8 cellular contexts compared by ENCODE assay signal in genomic region chr3:45690331-45691035, GRCh38. TPM values are rescaled to one million over a fixed set of nuclear protein-coding genes. Genes with fewer than 3 reads are reported as not detected.
A peak's percentile ranks its signal among the peaks of the same experiment; 100 is the strongest.
DNase-seq lines count a peak whose midpoint lies in the region; ATAC-seq and TF ChIP-seq lines count a peak whose summit lies in the region.

No MANE protein-coding gene starts in this region.

- H3K4ac ChIP-seq in neuronal stem cell (ENCODE audit: low read length): no peak overlapping the region

- H2BK5ac ChIP-seq in neuronal stem cell (ENCODE audit: low read length): no peak overlapping the region

- no peak overlapping the region for H3K23ac ChIP-seq in neuronal stem cell (ENCODE audit: low read depth, low read length, poor library complexity)

- peaks cover 9% of the 10 kb centered on the region for H4K20me1 ChIP-seq in PC-3 (ENCODE audit: low read length)

- no peaks in the 10 kb centered on the region for H3K9me2 ChIP-seq in PC-3 (replicated peaks; ENCODE audit: low read length)

- H3K36me3 Mint-ChIP-seq in activated CD4-positive, alpha-beta T cell treated with anti-CD3 and anti-CD28 coated beads for 36 hours (ENCODE audit: low read depth): peaks cover 40% of the 10 kb centered on the region

- H3K27ac ChIP-seq in PC-3 (ENCODE audit: low read length) (no peak overlapping the region), dorsolateral prefrontal cortex (peak overlapping the region in 27 of 59 donors; percentile 5 to 97 (median 93)), neuronal stem cell (replicated peaks; ENCODE audit: low read length) (no peak overlapping the region)

- H3F3A ChIP-seq in PC-3 (ENCODE audit: low read length, unreplicated experiment): no peaks in the 10 kb centered on the region

- H3K9ac ChIP-seq in PC-3 (ENCODE audit: low read length) (peak overlapping the region; percentile 93), neuronal stem cell (ENCODE audit: low read depth, low read length, poor library complexity) (no peak overlapping the region)

- H3K79me1 ChIP-seq in neuronal stem cell (ENCODE audit: low read depth, low read length): peaks cover 2% of the 10 kb centered on the region

- H2AK5ac ChIP-seq in neuronal stem cell (ENCODE audit: low read depth, low read length): no peak overlapping the region

- no peak overlapping the region for H4K8ac ChIP-seq in neuronal stem cell (ENCODE audit: low read depth, low read length)

- H3K4me1 Mint-ChIP-seq in activated CD4-positive, alpha-beta T cell treated with anti-CD3 and anti-CD28 coated beads for 36 hours: peaks cover 56% of the 10 kb centered on the region

- no peak for TF ChIP-seq CTCF in PC-3 (conservative IDR thresholded peaks at IDR 0.05; ENCODE audit: low read depth, low read length)
- TF ChIP-seq CTCF in dorsolateral prefrontal cortex (IDR thresholded peaks at IDR 0.05 in 54 of 56, conservative IDR thresholded peaks at IDR 0.05 in 2 of 56; ENCODE audit: low read depth in 1 of 56, partially characterized antibody in 56 of 56): no peak

- H3K14ac ChIP-seq in neuronal stem cell (ENCODE audit: low read length): no peak overlapping the region

- no peaks in the 10 kb centered on the region for H3K9me3 Mint-ChIP-seq in activated CD4-positive, alpha-beta T cell treated with anti-CD3 and anti-CD28 coated beads for 36 hours (ENCODE audit: low read depth)

- no peak overlapping the region for H2BK12ac ChIP-seq in neuronal stem cell (ENCODE audit: low read length)

- peak overlapping the region; percentile 79 for H3K4me3 Mint-ChIP-seq in activated CD4-positive, alpha-beta T cell treated with anti-CD3 and anti-CD28 coated beads for 36 hours

- H3K27me3 ChIP-seq in PC-3 (ENCODE audit: low read length): no peaks in the 10 kb centered on the region
- no peaks in the 10 kb centered on the region for H3K27me3 ChIP-seq in dorsolateral prefrontal cortex
- no peaks in the 10 kb centered on the region for H3K27me3 ChIP-seq in neuronal stem cell (ENCODE audit: control insufficient read depth in 3 of 3, insufficient read depth in 3 of 3, low read depth in 1 of 3, low read length in 3 of 3)

- CTCF ChIA-PET in activated CD4-positive, alpha-beta T cell treated with anti-CD3 and anti-CD28 coated beads for 36 hours (lab: Charles Lee): interaction anchor here (0.5 to 3.7 kb wide), 9 partner anchors 16 to 1035 kb away, joined by 3 to 20 read pairs (median 3); partner anchors contain the start of gene LIMD1
- CTCF ChIA-PET in PC-3 (lab: Charles Lee): interaction anchor here (0.5 kb wide), 1 partner anchor 179 kb away, joined by 7 read pairs; no protein-coding TSS in a partner anchor

- peaks cover 62% of the 10 kb centered on the region for H3K79me2 ChIP-seq in PC-3 (ENCODE audit: low read length)

- no peak overlapping the region for H3K18ac ChIP-seq in neuronal stem cell (ENCODE audit: low read length)

- H2AFZ ChIP-seq in PC-3 (ENCODE audit: low read length) (peak overlapping the region; percentile 25; the same call in 1 of the 2 replicates), neuronal stem cell (ENCODE audit: low read length) (no peak overlapping the region)

- POLR2A ChIA-PET in activated CD4-positive, alpha-beta T cell treated with anti-CD3 and anti-CD28 coated beads for 36 hours (lab: Charles Lee): interaction anchor here (0.6 to 0.8 kb wide), 4 partner anchors 12 to 1735 kb away, joined by 3 to 4 read pairs (median 3); no protein-coding TSS in a partner anchor
- POLR2A ChIA-PET in PC-3 (lab: Charles Lee; ENCODE audit: unreplicated experiment): interaction anchor here (0.6 to 0.8 kb wide), 4 partner anchors 23 to 907 kb away, joined by 3 to 4 read pairs (median 3); no protein-coding TSS in a partner anchor

- intact Hi-C loops in activated CD4-positive, alpha-beta T cell treated with anti-CD3 and anti-CD28 coated beads for 36 hours (cut with DNase I, micrococcal nuclease): loop anchor here in 1 of 2 experiments (5.0 kb wide), 2 partner anchors 152 to 227 kb away; partner anchors contain the start of gene LZTFL1
- intact Hi-C loops in PC-3 (cut with micrococcal nuclease): no loop called here
- intact Hi-C loops in dorsolateral prefrontal cortex (cut with DNase I): loop anchor here in 1 of 2 donors (10.0 kb wide), 1 partner anchor 154 kb away; the partner anchor contains the start of gene LZTFL1

- no peak overlapping the region for H2BK15ac ChIP-seq in neuronal stem cell (ENCODE audit: low read length)

- no peak for ATAC-seq in activated CD4-positive, alpha-beta T cell treated with anti-CD3 and anti-CD28 coated beads for 36 hours
- ATAC-seq in PC-3 (no peak), GM19395 (IDR thresholded peaks at IDR 0.05; ENCODE audit: unreplicated experiment) (no peak)

- no TSS peak for BruUV-seq in PC-3 (replicated peaks; lab: Mats Ljungman, UMichigan)

- H3K4me2 ChIP-seq in PC-3 (ENCODE audit: low read length) (peak overlapping the region; percentile 90), neuronal stem cell (ENCODE audit: insufficient read depth, low read length, poor library complexity, severe bottlenecking) (peak overlapping the region; percentile 67)

- H3K4me3 ChIP-seq in PC-3 (ENCODE audit: low read length) (peak overlapping the region; percentile 95), dorsolateral prefrontal cortex (peak overlapping the region; percentile 64 to 100 (median 89)), neuronal stem cell (ENCODE audit: low read length in 2 of 2) (peak overlapping the region in 1 of 2 donors; percentile 74)

- H3K36me3 ChIP-seq in PC-3 (ENCODE audit: low read depth, low read length): peaks cover 19% of the 10 kb centered on the region
- peaks cover 2 to 32% of the 10 kb centered on the region in 2 donors for H3K36me3 ChIP-seq in neuronal stem cell (replicated peaks in 1 of 2; ENCODE audit: control insufficient read depth in 2 of 2, insufficient read depth in 2 of 2, low read length in 2 of 2)

- no peak overlapping the region for H4K91ac ChIP-seq in neuronal stem cell (ENCODE audit: low read depth, low read length, poor library complexity)

- H3K9me3 ChIP-seq in PC-3 (ENCODE audit: low read length) (no peaks in the 10 kb centered on the region), neuronal stem cell (replicated peaks in 1 of 2; ENCODE audit: control insufficient read depth in 2 of 2, insufficient read depth in 1 of 2, low read depth in 1 of 2, low read length in 2 of 2) (no peaks in the 10 kb centered on the region)

- H3K27ac Mint-ChIP-seq in activated CD4-positive, alpha-beta T cell treated with anti-CD3 and anti-CD28 coated beads for 36 hours: peak overlapping the region; percentile 97

- DNase-seq in activated CD4-positive, alpha-beta T cell treated with anti-CD3 and anti-CD28 coated beads for 36 hours: peak; percentile 16
- no peak for DNase-seq in activated CD4-positive, alpha-beta T cell treated with anti-CD3 and anti-CD28 coated beads, Interleukin-2, amount 50 U/mL, for 1 hour
- DNase-seq in PC-3 (no peak), dorsolateral prefrontal cortex (no peak), neuronal stem cell (ENCODE audit: low spot score) (no peak), putamen (ENCODE audit: low spot score) (no peak), NCI-H226 (no peak)

- no peak overlapping the region for H2BK120ac ChIP-seq in neuronal stem cell (ENCODE audit: low read depth, low read length)

- peaks cover 2% of the 10 kb centered on the region for H3K27me3 Mint-ChIP-seq in activated CD4-positive, alpha-beta T cell treated with anti-CD3 and anti-CD28 coated beads for 36 hours

- WGBS in neuronal stem cell (ENCODE audit: extremely low coverage in 2 of 2, insufficient read length in 2 of 2, insufficient replicate concordance in 1 of 2), 2 donors: no CpG with 5 or more reads among the region's 4 CpGs

- peaks cover 11% of the 10 kb centered on the region for H3K4me1 ChIP-seq in PC-3 (ENCODE audit: insufficient read depth, low read length)
- peaks cover 3 to 6% of the 10 kb centered on the region in 2 donors for H3K4me1 ChIP-seq in neuronal stem cell (ENCODE audit: control insufficient read depth in 2 of 2, insufficient read depth in 1 of 2, low read depth in 1 of 2, low read length in 2 of 2)

RNA-seq across cellular contexts. Expression of gene SACM1L, which starts 1.3 kb away (rescaled TPM):
- 10 to 100 TPM; 34.2 to 51.8 TPM for total RNA-seq in activated CD4-positive, alpha-beta T cell treated with anti-CD3 and anti-CD28 coated beads for 36 hours
- 30.1 and 46.7 TPM in 2 replicates for total RNA-seq in PC-3 (2014; rRNA removed)
- total RNA-seq in dorsolateral prefrontal cortex: 100 to 1,000 TPM in 1 of 120 experiments, 10 to 100 TPM in 119; 44.0 to 100 (median 73.4) TPM
- polyA plus RNA-seq in neuronal stem cell (2013, experiment 1 of 2): 26.9 TPM
- polyA plus RNA-seq in neuronal stem cell (2013, experiment 2 of 2): 26.9 TPM
